Comparison of ENCODE assay signal across 8 cellular contexts in the genomic region with DNA sequence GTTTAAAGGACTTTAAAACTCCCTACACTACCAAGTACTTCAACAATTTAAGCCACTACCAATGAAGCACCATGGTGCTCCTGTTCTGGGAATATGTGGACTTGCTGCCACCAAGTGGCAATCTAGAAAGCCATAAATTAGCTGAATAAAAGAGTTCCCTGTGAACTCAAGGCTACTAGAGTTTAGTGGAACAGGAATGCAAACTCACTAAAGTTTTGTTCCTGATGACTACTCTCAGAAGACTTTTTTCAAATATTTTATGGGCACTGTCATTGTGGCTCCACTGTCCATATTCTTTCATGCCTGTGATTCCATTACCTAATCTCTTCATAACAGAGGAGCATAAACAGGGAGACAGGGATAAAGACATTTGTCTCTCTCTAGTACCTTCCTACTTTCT.
DNase-seq lines count a peak whose midpoint lies in the region; ATAC-seq and TF ChIP-seq lines count a peak whose summit lies in the region.

No MANE protein-coding gene starts in this region.

- DNase-seq in activated naive CD4-positive, alpha-beta T cell treated with anti-CD3 and anti-CD28 coated beads, Interleukin-2, amount 10 ng/mL, durations not matched to agents 7 days and 5 days = peak; percentile 45
- no peak for DNase-seq in activated naive CD4-positive, alpha-beta T cell treated with Interleukin-2 at 50 U/mL for 16 hours
- DNase-seq in MV-4-11 (lab: John Stamatoyannopoulos, UW) (peak; percentile 74), SK-N-SH (peak; percentile 36), dermis microvascular lymphatic vessel endothelial cell (ENCODE audit: low read depth in 2 of 2) (peak; percentile 83 to 88), lung (ENCODE audit: low spot score) (no peak), upper lobe of left lung (peak in 1 of 2 donors; percentile 44)

- ATAC-seq in lung (ENCODE audit: insufficient read depth, low FRiP score) (peak; percentile 72), upper lobe of left lung (ENCODE audit: low FRiP score in 2 of 2) (peak; percentile 77 to 88), HG03175 (IDR thresholded peaks at IDR 0.05; ENCODE audit: unreplicated experiment) (no peak)

- H3K4me1 ChIP-seq in SK-N-SH (ENCODE audit: control insufficient read depth in 1 of 2, insufficient read depth in 2 of 2, low read depth in 1 of 2, low read length in 1 of 2) (peaks cover 0 to 6% of the 10 kb centered on the region in 2 experiments; a peak in 3 of 4 replicates), lung (ENCODE audit: control insufficient read depth in 2 of 2, insufficient read depth in 2 of 2, low read length in 2 of 2) (peaks cover 2 to 4% of the 10 kb centered on the region in 2 donors), upper lobe of left lung (peaks cover 9 to 12% (median 11%) of the 10 kb centered on the region in 4 donors)

- H2AFZ ChIP-seq in SK-N-SH (ENCODE audit: low read depth) = no peak overlapping the region

- peaks cover 16% of the 10 kb centered on the region for H3K4me1 Mint-ChIP-seq in activated naive CD4-positive, alpha-beta T cell treated with anti-CD3 and anti-CD28 coated beads, Interleukin-2, amount 10 ng/mL, durations not matched to agents 7 days and 5 days

- H3K27me3 Mint-ChIP-seq in activated naive CD4-positive, alpha-beta T cell treated with anti-CD3 and anti-CD28 coated beads, Interleukin-2, amount 10 ng/mL, durations not matched to agents 7 days and 5 days = no peaks in the 10 kb centered on the region

- peak; percentile 93 for TF ChIP-seq RAD21 in SK-N-SH (IDR thresholded peaks at IDR 0.05; ENCODE audit: low read length)

- H3K9me2 ChIP-seq in SK-N-SH = no peaks in the 10 kb centered on the region

- H3K4me3 ChIP-seq in SK-N-SH (ENCODE audit: low read depth in 2 of 2, low read length in 1 of 2) = no peak overlapping the region; a peak in 1 of 4 replicates
- H3K4me3 ChIP-seq in lung = no peak overlapping the region
- no peak overlapping the region for H3K4me3 ChIP-seq in upper lobe of left lung

- H3K36me3 ChIP-seq in SK-N-SH (replicated peaks in 1 of 2; ENCODE audit: control insufficient read depth in 1 of 2, insufficient read depth in 2 of 2, low read length in 1 of 2) = peaks cover 11 to 14% of the 10 kb centered on the region in 2 experiments
- peaks cover 1 to 3% of the 10 kb centered on the region in 2 donors for H3K36me3 ChIP-seq in lung (ENCODE audit: control insufficient read depth in 2 of 2, insufficient read depth in 2 of 2, low read length in 2 of 2)
- H3K36me3 ChIP-seq in upper lobe of left lung = no peaks in the 10 kb centered on the region

- H3K79me2 ChIP-seq in SK-N-SH (ENCODE audit: insufficient read depth) = peaks cover 10% of the 10 kb centered on the region; the same call in 1 of the 2 replicates

- peak overlapping the region in 1 of 2 experiments; percentile 74; a peak in 2 of 4 replicates for H3K27ac ChIP-seq in SK-N-SH (ENCODE audit: low read depth in 2 of 2, low read length in 1 of 2)
- peak overlapping the region in 1 of 2 donors; percentile 9 for H3K27ac ChIP-seq in lung (ENCODE audit: low read depth in 1 of 2, low read length in 1 of 2)
- no peak overlapping the region for H3K27ac ChIP-seq in upper lobe of left lung

- H3K4me2 ChIP-seq in SK-N-SH = no peak overlapping the region

- no peaks in the 10 kb centered on the region for H3K9me3 Mint-ChIP-seq in activated naive CD4-positive, alpha-beta T cell treated with anti-CD3 and anti-CD28 coated beads, Interleukin-2, amount 10 ng/mL, durations not matched to agents 7 days and 5 days

- H3K36me3 Mint-ChIP-seq in activated naive CD4-positive, alpha-beta T cell treated with anti-CD3 and anti-CD28 coated beads, Interleukin-2, amount 10 ng/mL, durations not matched to agents 7 days and 5 days = peaks cover 1% of the 10 kb centered on the region

- no peaks in the 10 kb centered on the region; the same call in 1 of the 2 replicates for H4K20me1 ChIP-seq in SK-N-SH (ENCODE audit: insufficient read depth)

- H3F3A ChIP-seq in SK-N-SH (replicated peaks; ENCODE audit: insufficient read depth) = peaks cover 9% of the 10 kb centered on the region

- POLR2A ChIA-PET in SK-N-SH (lab: Yijun Ruan, JAX) = no interaction called here

- TF ChIP-seq POLR2A in upper lobe of left lung (IDR thresholded peaks at IDR 0.05) = no peak

- H3K9ac ChIP-seq in SK-N-SH = peak overlapping the region; percentile 9; the same call in 1 of the 2 replicates

- H3K9me3 ChIP-seq in SK-N-SH (no peaks in the 10 kb centered on the region), lung (ENCODE audit: control insufficient read depth in 2 of 2, insufficient read depth in 1 of 2, low read length in 1 of 2) (no peaks in the 10 kb centered on the region), upper lobe of left lung (no peaks in the 10 kb centered on the region)

- CTCF ChIA-PET in activated naive CD4-positive, alpha-beta T cell treated with anti-CD3 and anti-CD28 coated beads, Interleukin-2, amount 10 ng/mL, durations not matched to agents 7 days and 5 days (lab: Charles Lee) = interaction anchor here (0.6 to 7.6 kb wide), 7 partner anchors 38 to 338 kb away, joined by 3 to 39 read pairs (median 5); no protein-coding TSS in a partner anchor
- CTCF ChIA-PET in SK-N-SH (lab: Yijun Ruan, JAX) = interaction anchor here (0.6 to 3.8 kb wide), 36 partner anchors 8 to 349 kb away, joined by 3 to 35 read pairs (median 4); a partner anchor contains a TSS

- H3K27ac Mint-ChIP-seq in activated naive CD4-positive, alpha-beta T cell treated with anti-CD3 and anti-CD28 coated beads, Interleukin-2, amount 10 ng/mL, durations not matched to agents 7 days and 5 days = no peak overlapping the region

- H3K4me3 Mint-ChIP-seq in activated naive CD4-positive, alpha-beta T cell treated with anti-CD3 and anti-CD28 coated beads, Interleukin-2, amount 10 ng/mL, durations not matched to agents 7 days and 5 days = no peak overlapping the region

- TF ChIP-seq CTCF in SK-N-SH (IDR thresholded peaks at IDR 0.05) = peak; percentile 81
- peak; percentile 80 for TF ChIP-seq CTCF in lung (IDR thresholded peaks at IDR 0.05; ENCODE audit: control extremely low read depth, extremely low read depth)
- peak; percentile 42 to 79 (median 58) for TF ChIP-seq CTCF in upper lobe of left lung (IDR thresholded peaks at IDR 0.05)

- TF ChIP-seq EP300 in SK-N-SH (IDR thresholded peaks at IDR 0.05; ENCODE audit: borderline replicate concordance in 1 of 2, low read depth in 1 of 2, low read length in 1 of 2) (peak in 1 of 2 experiments; percentile 34; a peak in 1 of 4 replicates), upper lobe of left lung (IDR thresholded peaks at IDR 0.05) (no peak)

- H3K27me3 ChIP-seq in SK-N-SH (ENCODE audit: insufficient read depth) (no peaks in the 10 kb centered on the region), lung (ENCODE audit: control insufficient read depth, insufficient read depth) (no peaks in the 10 kb centered on the region), upper lobe of left lung (no peaks in the 10 kb centered on the region)

TF ChIP-seq in SK-N-SH, 30 proteins besides CTCF, POLR2A, EP300 and RAD21 (continues in another document):
- TF ChIP-seq, protein P1, sequence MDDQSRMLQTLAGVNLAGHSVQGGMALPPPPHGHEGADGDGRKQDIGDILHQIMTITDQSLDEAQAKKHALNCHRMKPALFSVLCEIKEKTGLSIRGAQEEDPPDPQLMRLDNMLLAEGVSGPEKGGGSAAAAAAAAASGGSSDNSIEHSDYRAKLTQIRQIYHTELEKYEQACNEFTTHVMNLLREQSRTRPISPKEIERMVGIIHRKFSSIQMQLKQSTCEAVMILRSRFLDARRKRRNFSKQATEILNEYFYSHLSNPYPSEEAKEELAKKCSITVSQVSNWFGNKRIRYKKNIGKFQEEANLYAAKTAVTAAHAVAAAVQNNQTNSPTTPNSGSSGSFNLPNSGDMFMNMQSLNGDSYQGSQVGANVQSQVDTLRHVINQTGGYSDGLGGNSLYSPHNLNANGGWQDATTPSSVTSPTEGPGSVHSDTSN (IDR thresholded peaks at IDR 0.05) = 0 out of 2 replicates have a peak, but pooled peaks have one; percentile 36
- TF ChIP-seq GATA2 (CRISPR knock-in tag; IDR thresholded peaks at IDR 0.05) (no peak), SMC3 (IDR thresholded peaks at IDR 0.05; ENCODE audit: low read depth, low read length) (peak; percentile 89), MEF2A (IDR thresholded peaks at IDR 0.05; ENCODE audit: borderline replicate concordance, low read depth) (no peak), TEAD4 (IDR thresholded peaks at IDR 0.05; ENCODE audit: borderline replicate concordance, insufficient read depth) (0 out of 2 replicates have a peak, but pooled peaks have one; percentile 42), JUND (IDR thresholded peaks at IDR 0.05) (peak; percentile 70), EZH2phosphoT487 (IDR thresholded peaks at IDR 0.05; ENCODE audit: borderline replicate concordance, low read depth) (no peak), NFIC (IDR thresholded peaks at IDR 0.05; ENCODE audit: borderline replicate concordance) (peak; percentile 21; the same call in 1 of the 2 replicates), TAF1 (IDR thresholded peaks at IDR 0.05; ENCODE audit: borderline replicate concordance, low read depth, low read length) (no peak)
- TF ChIP-seq, protein P2, sequence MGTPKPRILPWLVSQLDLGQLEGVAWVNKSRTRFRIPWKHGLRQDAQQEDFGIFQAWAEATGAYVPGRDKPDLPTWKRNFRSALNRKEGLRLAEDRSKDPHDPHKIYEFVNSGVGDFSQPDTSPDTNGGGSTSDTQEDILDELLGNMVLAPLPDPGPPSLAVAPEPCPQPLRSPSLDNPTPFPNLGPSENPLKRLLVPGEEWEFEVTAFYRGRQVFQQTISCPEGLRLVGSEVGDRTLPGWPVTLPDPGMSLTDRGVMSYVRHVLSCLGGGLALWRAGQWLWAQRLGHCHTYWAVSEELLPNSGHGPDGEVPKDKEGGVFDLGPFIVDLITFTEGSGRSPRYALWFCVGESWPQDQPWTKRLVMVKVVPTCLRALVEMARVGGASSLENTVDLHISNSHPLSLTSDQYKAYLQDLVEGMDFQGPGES (IDR thresholded peaks at IDR 0.05; ENCODE audit: low read depth, low read length) = no peak

Comparison
In these comparisons a context has a peak if more than half of its experiments do, and no peak if none do; other contexts are left out.
1. DNase-seq: peak in activated naive CD4-positive, alpha-beta T cell treated with anti-CD3 and anti-CD28 coated beads, Interleukin-2, amount 10 ng/mL, durations not matched to agents 7 days and 5 days (single experiment), MV-4-11 (single experiment), SK-N-SH (single experiment) and dermis microvascular lymphatic vessel endothelial cell (2 of 2); none in activated naive CD4-positive, alpha-beta T cell treated with Interleukin-2 at 50 U/mL for 16 hours (single experiment) and lung (single experiment).
2. Peak in every context shown above with its lines, with median percentiles within 50 percentile points of each other: CTCF ChIP-seq.